16 cellular contexts compared by ENCODE assay signal in the genomic region with DNA sequence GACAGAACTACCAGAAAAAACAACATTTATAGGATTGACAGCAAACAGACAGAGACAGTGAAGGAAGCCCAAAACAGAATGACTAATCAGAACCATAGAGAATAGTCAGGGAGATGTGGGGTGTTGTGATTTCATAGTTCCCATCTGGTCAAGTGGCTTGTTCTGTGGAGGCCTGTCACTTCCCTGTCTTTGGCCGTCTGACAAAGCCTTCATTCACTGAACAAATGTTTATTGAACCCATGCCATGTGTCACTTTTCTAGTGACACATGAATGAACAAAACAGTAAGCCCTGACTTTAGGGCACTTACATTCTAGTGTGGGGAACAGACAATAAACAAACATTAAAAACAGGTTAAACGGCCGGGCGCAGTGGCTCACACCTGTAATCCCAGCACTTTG. TPM values are rescaled to one million over a fixed set of nuclear protein-coding genes. Genes with fewer than 3 reads are reported as not detected.
A peak's percentile ranks its signal among the peaks of the same experiment; 100 is the strongest.
DNase-seq lines count a peak whose midpoint lies in the region; FAIRE-seq and TF ChIP-seq lines count a peak whose summit lies in the region.
"Had no signal": no experiment of that assay in that cellular context is flagged by ENCODE, and none has a peak within 500 bp of the region (broad histone marks: within the 10 kb centered on the region; RNA-seq: fewer than 3 reads in every experiment).

No MANE protein-coding gene starts in this region.

- no peaks in the 10 kb centered on the region for H3K9me3 Mint-ChIP-seq in Calu3 (ENCODE audit: low read depth, unreplicated experiment)
- no peaks in the 10 kb centered on the region for H3K9me3 Mint-ChIP-seq in activated T-helper 1 cell treated with anti-CD3 and anti-CD28 coated beads, Interleukin-12 subunit alpha, Interleukin-12 subunit beta, Interleukin-2, Interleukin-4 antibody, amounts not matched to agents 30 ng/mL and 10 ng/mL and 1 ng/mL, durations not matched to agents 14 hours and 24 hours and 36 hours
- H3K9me3 Mint-ChIP-seq: H9; stimulated activated naive B cell treated with anti-CD40 and anti-IgM and Interleukin-4, amounts not matched to agents 10 μg/mL and 1 μg/mL and 100 μg/mL, for 72 hours had no signal

- H3K27ac Mint-ChIP-seq in Calu3 (ENCODE audit: unreplicated experiment): peak overlapping the region; percentile 9
- H3K27ac Mint-ChIP-seq in activated T-helper 1 cell treated with anti-CD3 and anti-CD28 coated beads, Interleukin-12 subunit alpha, Interleukin-12 subunit beta, Interleukin-2, Interleukin-4 antibody, amounts not matched to agents 30 ng/mL and 10 ng/mL and 1 ng/mL, durations not matched to agents 14 hours and 24 hours and 36 hours: peak overlapping the region; percentile 42
- H3K27ac Mint-ChIP-seq: H9 had no signal

- H3K36me3 ChIP-seq in liver (ENCODE audit: control insufficient read depth in 4 of 4, insufficient read depth in 3 of 4, low read depth in 1 of 4, low read length in 3 of 4): no peaks in the 10 kb centered on the region
- H3K36me3 ChIP-seq: right atrium auricular region had no signal

- no peaks in the 10 kb centered on the region for H3K27me3 Mint-ChIP-seq in Calu3 (ENCODE audit: unreplicated experiment)
- peaks cover 6% of the 10 kb centered on the region for H3K27me3 Mint-ChIP-seq in activated T-helper 1 cell treated with anti-CD3 and anti-CD28 coated beads, Interleukin-12 subunit alpha, Interleukin-12 subunit beta, Interleukin-2, Interleukin-4 antibody, amounts not matched to agents 30 ng/mL and 10 ng/mL and 1 ng/mL, durations not matched to agents 14 hours and 24 hours and 36 hours (ENCODE audit: insufficient read depth)

- peak; percentile 81 for DNase-seq in Ammon's horn (ENCODE audit: low spot score)
- peak; percentile 6 for DNase-seq in Calu3
- no peak for DNase-seq in activated T-helper 1 cell treated with anti-CD3 and anti-CD28 coated beads, Interleukin-12 subunit alpha, Interleukin-12 subunit beta, Interleukin-2, Interleukin-4 antibody, amounts not matched to agents 30 ng/mL and 10 ng/mL and 1 ng/mL, durations not matched to agents 14 hours and 24 hours and 36 hours (ENCODE audit: low spot score)
- DNase-seq in GM12891 (ENCODE audit: insufficient read length, low spot score): no peak
- DNase-seq in T-helper 9 cell: no peak
- DNase-seq in stimulated activated CD4-positive, alpha-beta T cell treated with anti-CD3 and anti-CD28 coated beads, Interleukin-2, amount 100 ng/mL, for 48 hours: no peak
- no peak for DNase-seq in A172 (ENCODE audit: low spot score)
- DNase-seq: effector memory CD4-positive, alpha-beta T cell; kidney glomerular epithelial cell; NCI-H2081; stimulated activated naive B cell treated with anti-CD40 and anti-IgM and Interleukin-4, amounts not matched to agents 10 μg/mL and 1 μg/mL and 100 μg/mL, for 72 hours had no signal

- no peak overlapping the region for H3K4me3 ChIP-seq in liver (ENCODE audit: low read depth in 1 of 3, low read length in 3 of 3)
- H3K4me3 ChIP-seq: right atrium auricular region had no signal

- H3K4me3 Mint-ChIP-seq in Calu3 (ENCODE audit: low read depth, unreplicated experiment): no peak overlapping the region
- no peak overlapping the region for H3K4me3 Mint-ChIP-seq in activated T-helper 1 cell treated with anti-CD3 and anti-CD28 coated beads, Interleukin-12 subunit alpha, Interleukin-12 subunit beta, Interleukin-2, Interleukin-4 antibody, amounts not matched to agents 30 ng/mL and 10 ng/mL and 1 ng/mL, durations not matched to agents 14 hours and 24 hours and 36 hours
- H3K4me3 Mint-ChIP-seq: H9 had no signal

- CTCF ChIA-PET in Calu3 (lab: Charles Lee): interaction anchor here (0.5 to 0.6 kb wide), 3 partner anchors 104 to 436 kb away, joined by 3 to 6 read pairs (median 3); no protein-coding TSS in a partner anchor

- no peak overlapping the region for H3K9ac ChIP-seq in liver (ENCODE audit: low read depth in 1 of 2, low read length in 2 of 2)
- H3K9ac ChIP-seq: KMS-11 had no signal

- no peak for TF ChIP-seq POLR2A in GM12891 (IDR thresholded peaks at IDR 0.05; ENCODE audit: low read depth, low read length)

- no peaks in the 10 kb centered on the region for H3K9me3 ChIP-seq in liver (ENCODE audit: control insufficient read depth in 4 of 4, low read length in 3 of 4)
- H3K9me3 ChIP-seq: right atrium auricular region had no signal

- TF ChIP-seq RAD21 in liver (IDR thresholded peaks at IDR 0.05): no peak

- H3K27ac ChIP-seq in liver (ENCODE audit: low read depth in 1 of 2, low read length in 2 of 2): no peak overlapping the region
- H3K27ac ChIP-seq: KMS-11, right atrium auricular region had no signal

- BruUV-seq in Calu3 (replicated peaks; lab: Mats Ljungman, UMichigan): no TSS peak

- TF ChIP-seq CTCF in Calu3 (IDR thresholded peaks at IDR 0.05; ENCODE audit: unreplicated experiment) (no peak), liver (IDR thresholded peaks at IDR 0.05; ENCODE audit: low read depth, low read length, missing input control) (no peak)

- FAIRE-seq in GM12891 (lab: Jason Lieb, UNC): no peak
- FAIRE-seq: frontal cortex had no signal

- no peaks in the 10 kb centered on the region for H3K27me3 ChIP-seq in liver (ENCODE audit: control insufficient read depth in 4 of 4, insufficient read depth in 4 of 4, low read length in 3 of 4)
- H3K27me3 ChIP-seq: right atrium auricular region had no signal

- peaks cover 40% of the 10 kb centered on the region for H3K36me3 Mint-ChIP-seq in Calu3 (ENCODE audit: insufficient read depth, unreplicated experiment)
- peaks cover 7% of the 10 kb centered on the region for H3K36me3 Mint-ChIP-seq in activated T-helper 1 cell treated with anti-CD3 and anti-CD28 coated beads, Interleukin-12 subunit alpha, Interleukin-12 subunit beta, Interleukin-2, Interleukin-4 antibody, amounts not matched to agents 30 ng/mL and 10 ng/mL and 1 ng/mL, durations not matched to agents 14 hours and 24 hours and 36 hours (ENCODE audit: low read depth)

- H3K4me1 Mint-ChIP-seq in Calu3 (ENCODE audit: low read depth, unreplicated experiment): peaks cover 29% of the 10 kb centered on the region
- H3K4me1 Mint-ChIP-seq in activated T-helper 1 cell treated with anti-CD3 and anti-CD28 coated beads, Interleukin-12 subunit alpha, Interleukin-12 subunit beta, Interleukin-2, Interleukin-4 antibody, amounts not matched to agents 30 ng/mL and 10 ng/mL and 1 ng/mL, durations not matched to agents 14 hours and 24 hours and 36 hours (ENCODE audit: low read depth): peaks cover 19% of the 10 kb centered on the region

- intact Hi-C loops in Calu3 (cut with micrococcal nuclease; ENCODE audit: unreplicated experiment): loop anchor here (5.0 to 10.0 kb wide), 3 partner anchors 83 to 225 kb away; partner anchors contain the start of genes NCMAP, NIPAL3 and STPG1
- intact Hi-C loops in activated T-helper 1 cell treated with anti-CD3 and anti-CD28 coated beads, Interleukin-12 subunit alpha, Interleukin-12 subunit beta, Interleukin-2, Interleukin-4 antibody, amounts not matched to agents 30 ng/mL and 10 ng/mL and 1 ng/mL, durations not matched to agents 14 hours and 24 hours and 36 hours (cut with micrococcal nuclease): loop anchor here (5.0 to 10.0 kb wide), 3 partner anchors 158 to 655 kb away; partner anchors contain the start of gene SRSF10

- WGBS in liver: 65% methylated on average over 4 of the region's 4 CpGs

- peaks cover 5 to 17% (median 15%) of the 10 kb centered on the region in 4 donors for H3K4me1 ChIP-seq in liver (ENCODE audit: control insufficient read depth in 4 of 4, insufficient read depth in 4 of 4, low read length in 3 of 4)

TF ChIP-seq in liver, 16 proteins besides CTCF, POLR2A, EP300 and RAD21 (continues in another document):
- no peak for TF ChIP-seq GABPA (IDR thresholded peaks at IDR 0.05 in 1 of 2, conservative IDR thresholded peaks at IDR 0.05 in 1 of 2)
- TF ChIP-seq ZBTB33 (IDR thresholded peaks at IDR 0.05): no peak
- TF ChIP-seq YY1 (IDR thresholded peaks at IDR 0.05): no peak
- no peak for TF ChIP-seq TAF1 (conservative IDR thresholded peaks at IDR 0.05)

TF ChIP-seq in GM12891, 5 proteins besides CTCF, POLR2A, EP300 and RAD21:
- TF ChIP-seq POU2F2 (IDR thresholded peaks at IDR 0.05; ENCODE audit: low read depth, low read length) (no peak), PAX5 (IDR thresholded peaks at IDR 0.05; ENCODE audit: insufficient read depth, low read length, severe bottlenecking) (no peak)

RNA-seq across cellular contexts. Expression of gene SRRM1, which starts 3.2 kb away (rescaled TPM):
- total RNA-seq in Calu3 (2022): 122 and 130 TPM in 2 replicates
- total RNA-seq in activated T-helper 1 cell treated with anti-CD3 and anti-CD28 coated beads, Interleukin-12 subunit alpha, Interleukin-12 subunit beta, Interleukin-2, Interleukin-4 antibody, amounts not matched to agents 30 ng/mL and 10 ng/mL and 1 ng/mL, durations not matched to agents 14 hours and 24 hours and 36 hours: 218 and 242 TPM in 2 replicates
- 10 to 100 TPM; 20.3 to 42.8 TPM for total RNA-seq in liver
- polyA plus RNA-seq in liver: 10 to 100 TPM; 18.4 to 66.0 TPM
- polyA plus RNA-seq in GM12891 (2012; ENCODE audit: low read depth, missing spikeins): 76.4 TPM
- 16.8 and 38.4 TPM in 2 replicates for total RNA-seq in A172 (2014; rRNA removed; shearing (Covaris generic))

Comparison
In these comparisons a context has a peak if more than half of its experiments do, and no peak if none do; other contexts are left out.
1. DNase-seq: peak in Ammon's horn (single experiment) and Calu3 (single experiment); none in activated T-helper 1 cell treated with anti-CD3 and anti-CD28 coated beads, Interleukin-12 subunit alpha, Interleukin-12 subunit beta, Interleukin-2, Interleukin-4 antibody, amounts not matched to agents 30 ng/mL and 10 ng/mL and 1 ng/mL, durations not matched to agents 14 hours and 24 hours and 36 hours (single experiment), GM12891 (single experiment), T-helper 9 cell (single experiment), stimulated activated CD4-positive, alpha-beta T cell treated with anti-CD3 and anti-CD28 coated beads, Interleukin-2, amount 100 ng/mL, for 48 hours (0 of 2) and A172 (single experiment).